ENCODE assay signal across 7 cellular contexts in the genomic region with DNA sequence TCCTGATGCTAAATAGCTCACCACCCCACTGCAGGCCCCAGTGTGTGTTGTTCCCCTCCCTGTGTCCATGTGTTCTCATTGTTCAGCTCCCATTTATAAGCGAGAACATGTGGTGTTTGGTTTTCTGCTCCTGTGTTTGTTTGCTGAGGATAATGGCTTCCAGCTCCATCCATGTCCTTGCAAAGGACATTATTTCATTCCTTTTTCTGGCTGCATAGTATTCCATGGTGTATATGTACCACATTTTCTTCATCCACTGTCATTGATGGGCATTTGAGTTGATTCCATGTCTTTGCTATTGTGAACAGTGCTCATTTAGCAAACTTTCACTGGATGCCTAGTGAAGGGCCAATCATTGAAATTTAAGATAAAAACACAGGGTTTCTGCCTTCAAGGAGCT. TPM values are rescaled to one million over a fixed set of nuclear protein-coding genes. Genes with fewer than 3 reads are reported as not detected.
"Had no signal": no experiment of that assay in that cellular context is flagged by ENCODE, and none has a peak within 500 bp of the region (broad histone marks: within the 10 kb centered on the region; RNA-seq: fewer than 3 reads in every experiment).

No MANE protein-coding gene starts in this region.

RNA-seq across cellular contexts. Expression of gene HOPX, which starts 45.5 kb away (rescaled TPM):
- total RNA-seq: GM23248, GM23338, H1, H4, H7, H9, HFFc6 had no signal
- polyA plus RNA-seq: GM23248, GM23338, H1 had no signal
